In the genomic region with DNA sequence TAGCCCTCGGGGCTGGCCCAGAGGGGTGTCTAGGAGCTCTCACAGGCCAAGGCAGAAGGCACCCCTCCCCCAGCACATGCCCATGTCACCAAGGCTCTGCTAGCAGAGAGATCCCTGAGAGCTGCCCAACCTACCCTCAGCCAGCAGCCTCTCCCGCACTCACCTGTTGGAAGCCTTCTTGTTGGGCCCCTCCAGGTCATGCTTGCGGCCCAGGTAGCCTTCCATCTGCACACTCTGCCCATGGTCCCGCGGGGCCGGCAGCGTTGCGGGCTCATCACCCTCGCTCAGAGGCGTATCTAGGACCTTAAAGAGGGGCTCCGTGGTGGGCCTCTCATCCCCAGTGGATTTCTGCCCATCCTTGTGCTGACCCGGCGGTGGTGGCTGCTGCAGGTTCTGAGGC, we compare ENCODE assay signal across 26 cellular contexts.
"Had no signal": no experiment of that assay in that cellular context is flagged by ENCODE, and none has a peak within 500 bp of the region (broad histone marks: within the 10 kb centered on the region; RNA-seq: fewer than 3 reads in every experiment).

No MANE protein-coding gene starts in this region.

- H3K4me2 ChIP-seq: neural progenitor cell, smooth muscle cell had no signal

- H3K27me3 ChIP-seq: dorsolateral prefrontal cortex, gastrocnemius medialis, neural progenitor cell, thyroid gland, vagina had no signal

- ATAC-seq: esophagus mucosa, gastrocnemius medialis, left colon, sciatic nerve had no signal

- H3K36me3 Mint-ChIP-seq: memory B cell, neural progenitor cell had no signal

- H3K9me3 ChIP-seq: gastrocnemius medialis, stomach, thyroid gland, vagina had no signal

- H3K79me2 ChIP-seq: parathyroid adenoma had no signal

- H3K9ac ChIP-seq: neural progenitor cell, parathyroid adenoma had no signal

- H3K4me3 Mint-ChIP-seq: memory B cell, nephron, neural progenitor cell had no signal

- H3K27ac ChIP-seq: epithelial cell of prostate, gastrocnemius medialis, neural progenitor cell, parathyroid adenoma, stomach, thyroid gland, vagina had no signal

- H3K9me3 Mint-ChIP-seq: memory B cell, nephron had no signal

- H3K27ac Mint-ChIP-seq: memory B cell, nephron, neural progenitor cell, progenitor cell of endocrine pancreas had no signal

- H2AFZ ChIP-seq: neural progenitor cell, parathyroid adenoma had no signal

- DNase-seq: cortex of kidney; dorsolateral prefrontal cortex; effector CD4-positive, alpha-beta T cell; foreskin fibroblast; gastrocnemius medialis; head of caudate nucleus; left colon; stimulated activated CD4-positive, alpha-beta T cell treated with anti-CD3 and anti-CD28 coated beads, Interleukin-12 subunit alpha, Interleukin-12 subunit beta, amount 100 ng/mL, for 4 hours; stimulated activated CD4-positive, alpha-beta T cell treated with anti-CD3 and anti-CD28 coated beads, Interleukin-1b, Interleukin-23, amount 100 ng/mL, for 48 hours; stimulated activated CD4-positive, alpha-beta T cell treated with anti-CD3 and anti-CD28 coated beads, Interleukin-4, amount 100 ng/mL, for 1 hour; stimulated activated CD8-positive, alpha-beta memory T cell treated with anti-CD3 and anti-CD28 coated beads, Interleukin-4, amount 100 ng/mL, for 48 hours; stimulated activated naive CD4-positive, alpha-beta T cell; stomach; thyroid gland; trophoblast cell had no signal

- H3K27me3 Mint-ChIP-seq: progenitor cell of endocrine pancreas had no signal

- H3K4me1 Mint-ChIP-seq: memory B cell had no signal

- H3K4me3 ChIP-seq: dorsolateral prefrontal cortex, gastrocnemius medialis, lung, neural progenitor cell, smooth muscle cell, stomach, thyroid gland, vagina had no signal

- H3K36me3 ChIP-seq: neural progenitor cell, thyroid gland, vagina had no signal
